Comparison of ENCODE assay signal across 8 cellular contexts in the genomic region with DNA sequence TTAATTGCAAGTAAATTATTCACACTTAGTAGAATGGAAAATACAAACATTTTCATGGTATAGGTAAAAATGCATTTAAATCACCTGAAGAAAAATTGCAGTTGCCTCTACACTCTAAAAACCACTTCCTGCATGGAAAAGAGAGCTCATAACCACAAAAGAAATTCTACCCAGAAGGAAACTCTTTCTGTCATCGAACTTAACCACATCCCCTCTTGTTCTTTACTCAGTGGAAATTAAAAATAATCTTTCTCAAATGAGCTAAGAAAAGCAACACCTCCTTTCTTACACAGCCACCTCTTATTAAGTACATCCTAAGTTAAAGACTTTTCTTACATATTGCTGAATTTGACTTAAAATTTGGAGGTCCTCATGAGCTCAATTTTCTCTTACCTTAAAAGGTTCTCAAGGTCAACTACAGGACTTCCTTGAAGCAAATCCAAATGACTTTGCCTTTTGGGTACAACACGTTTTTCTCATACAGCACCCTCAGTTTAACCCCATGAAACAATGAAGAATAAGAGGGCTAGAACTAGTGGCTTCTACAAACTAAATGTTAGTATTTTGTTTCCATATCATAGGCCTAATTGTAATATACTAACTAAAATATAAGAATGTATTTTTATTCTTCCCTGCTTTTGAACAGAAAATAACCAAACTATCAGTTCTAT.
DNase-seq lines count a peak whose midpoint lies in the region; ATAC-seq and TF ChIP-seq lines count a peak whose summit lies in the region.

No MANE protein-coding gene starts in this region.

- no peak for TF ChIP-seq POLR2A in upper lobe of left lung (IDR thresholded peaks at IDR 0.05)

- no peak for TF ChIP-seq EP300 in upper lobe of left lung (IDR thresholded peaks at IDR 0.05)

- H3K4me3 ChIP-seq in upper lobe of left lung (no peak overlapping the region), foreskin fibroblast (ENCODE audit: low read depth in 1 of 2, low read length in 2 of 2) (no peak overlapping the region)

- 39 to 42% methylated on average over 2 of the region's 2 CpGs for WGBS in upper lobe of left lung, 2 donors

- peak overlapping the region; percentile 95 for H3K27ac Mint-ChIP-seq in activated T-helper 17 cell treated with anti-CD3 and anti-CD28 coated beads, Interleukin-2, amount 50 U/mL, for 72 hours

- H3K4me3 Mint-ChIP-seq in activated T-helper 17 cell treated with anti-CD3 and anti-CD28 coated beads, Interleukin-2, amount 50 U/mL, for 72 hours = peak overlapping the region; percentile 64

- no peak overlapping the region for H3K27ac ChIP-seq in upper lobe of left lung

- H3K4me1 Mint-ChIP-seq in activated T-helper 17 cell treated with anti-CD3 and anti-CD28 coated beads, Interleukin-2, amount 50 U/mL, for 72 hours = peaks cover 23% of the 10 kb centered on the region

- H3K27me3 ChIP-seq in upper lobe of left lung = no peaks in the 10 kb centered on the region

- DNase-seq in GF-D8 (lab: John Stamatoyannopoulos, UW) (peak; percentile 61), upper lobe of left lung (no peak), foreskin fibroblast (no peak), NCI-H2107 treated with DMSO at 0.1 percent for 48 hours (lab: John Stamatoyannopoulos, UW; ENCODE audit: unreplicated experiment) (no peak), NCI-H2081 treated with DMSO at 0.1 percent for 48 hours (lab: John Stamatoyannopoulos, UW) (no peak)

- H3K36me3 Mint-ChIP-seq in activated T-helper 17 cell treated with anti-CD3 and anti-CD28 coated beads, Interleukin-2, amount 50 U/mL, for 72 hours (ENCODE audit: low read depth) = peaks cover 7% of the 10 kb centered on the region

- H3K36me3 ChIP-seq in upper lobe of left lung = no peaks in the 10 kb centered on the region

- no peaks in the 10 kb centered on the region for H3K4me1 ChIP-seq in upper lobe of left lung

- ATAC-seq in GM19463 (IDR thresholded peaks at IDR 0.05; ENCODE audit: unreplicated experiment) = peak; percentile 74
- peak; percentile 88 for ATAC-seq in HG03342 (IDR thresholded peaks at IDR 0.05; ENCODE audit: unreplicated experiment)
- ATAC-seq in activated T-helper 17 cell treated with anti-CD3 and anti-CD28 coated beads, Interleukin-2, amount 50 U/mL, for 72 hours (replicated peaks) = peak; percentile 94
- ATAC-seq in upper lobe of left lung (ENCODE audit: low FRiP score in 2 of 2) = no peak

- no peaks in the 10 kb centered on the region for H3K9me3 Mint-ChIP-seq in activated T-helper 17 cell treated with anti-CD3 and anti-CD28 coated beads, Interleukin-2, amount 50 U/mL, for 72 hours

- H3K27me3 Mint-ChIP-seq in activated T-helper 17 cell treated with anti-CD3 and anti-CD28 coated beads, Interleukin-2, amount 50 U/mL, for 72 hours = no peaks in the 10 kb centered on the region

- TF ChIP-seq CTCF in upper lobe of left lung (IDR thresholded peaks at IDR 0.05) = no peak
- TF ChIP-seq CTCF in foreskin fibroblast (IDR thresholded peaks at IDR 0.05; ENCODE audit: low read depth, low read length) = no peak

- H3K9me3 ChIP-seq in upper lobe of left lung = no peaks in the 10 kb centered on the region

Comparison
In these comparisons a context has a peak if more than half of its experiments do, and no peak if none do; other contexts are left out.
1. ATAC-seq: peak in GM19463 (single experiment), HG03342 (single experiment) and activated T-helper 17 cell treated with anti-CD3 and anti-CD28 coated beads, Interleukin-2, amount 50 U/mL, for 72 hours (single experiment); none in upper lobe of left lung (0 of 2).